7 cellular contexts compared by ENCODE assay signal in the genomic region with DNA sequence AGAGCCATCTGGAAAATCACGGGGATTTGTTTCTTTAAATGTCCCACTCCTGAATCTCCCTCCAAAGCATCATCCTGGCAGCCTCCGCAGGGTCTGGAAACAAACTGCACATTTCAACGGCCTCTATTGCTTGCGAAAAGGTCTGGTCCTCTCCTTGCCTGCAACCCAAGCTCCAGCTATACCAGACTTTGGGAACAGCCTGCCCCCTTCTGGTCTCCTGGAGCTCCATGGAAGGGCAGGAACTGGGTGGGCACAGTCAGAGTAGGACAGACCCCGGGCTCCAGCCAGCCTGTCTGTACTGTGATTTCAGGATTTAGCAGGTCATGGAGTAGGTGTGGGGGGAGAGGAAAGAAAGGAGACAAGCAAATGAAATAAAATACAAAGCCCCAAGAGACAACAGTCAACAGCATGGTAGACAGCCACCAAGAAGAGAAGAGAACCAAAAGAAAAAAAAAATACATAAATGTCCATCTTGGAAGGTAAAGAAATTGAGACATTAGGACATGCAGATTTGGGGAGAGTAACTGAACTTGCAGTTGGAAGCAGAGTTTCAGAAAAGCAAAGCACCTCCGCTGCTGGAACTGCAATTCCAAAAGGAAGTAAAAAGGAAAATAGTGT. TPM values are rescaled to one million over a fixed set of nuclear protein-coding genes. Genes with fewer than 3 reads are reported as not detected.
DNase-seq lines count a peak whose midpoint lies in the region; ATAC-seq and TF ChIP-seq lines count a peak whose summit lies in the region.

No MANE protein-coding gene starts in this region.

- CTCF ChIA-PET in activated CD8-positive, alpha-beta memory T cell treated with anti-CD3 and anti-CD28 coated beads, Interleukin-2, amount 10 ng/mL, durations not matched to agents 7 days and 5 days (lab: Charles Lee), result interaction anchor here (0.6 to 5.7 kb wide), 20 partner anchors 9 to 606 kb away, joined by 3 to 39 read pairs (median 3); no protein-coding TSS in a partner anchor
- CTCF ChIA-PET in naive thymus-derived CD4-positive, alpha-beta T cell (lab: Charles Lee), result interaction anchor here (0.6 to 2.4 kb wide), 14 partner anchors 24 to 274 kb away, joined by 3 to 10 read pairs (median 3); no protein-coding TSS in a partner anchor

- POLR2A ChIA-PET in naive thymus-derived CD4-positive, alpha-beta T cell (lab: Charles Lee), result interaction anchor here (0.9 to 1.2 kb wide), 2 partner anchors 108 to 113 kb away, joined by 3 read pairs; no protein-coding TSS in a partner anchor

- peak; percentile 34 for ATAC-seq in activated CD8-positive, alpha-beta memory T cell treated with anti-CD3 and anti-CD28 coated beads, Interleukin-2, amount 10 ng/mL, durations not matched to agents 7 days and 5 days
- ATAC-seq in naive thymus-derived CD4-positive, alpha-beta T cell, result peak; percentile 39

- H3K4me3 Mint-ChIP-seq in activated CD8-positive, alpha-beta memory T cell treated with anti-CD3 and anti-CD28 coated beads, Interleukin-2, amount 10 ng/mL, durations not matched to agents 7 days and 5 days, result peak overlapping the region; percentile 99
- H3K4me3 Mint-ChIP-seq in naive thymus-derived CD4-positive, alpha-beta T cell, result peak overlapping the region; percentile 84 to 98 (median 95)

- H3K27ac ChIP-seq in naive thymus-derived CD4-positive, alpha-beta T cell (ENCODE audit: low read depth, low read length), result no peak overlapping the region
- H3K27ac ChIP-seq in vagina, result peak overlapping the region; percentile 79

- no peaks in the 10 kb centered on the region for H3K27me3 ChIP-seq in naive thymus-derived CD4-positive, alpha-beta T cell (ENCODE audit: control insufficient read depth in 2 of 2, insufficient read depth in 2 of 2, low read length in 2 of 2)
- H3K27me3 ChIP-seq in vagina, result no peaks in the 10 kb centered on the region

- H3K4me3 ChIP-seq in fibroblast of mammary gland (ENCODE audit: control insufficient read depth, low read depth, low read length), result peak overlapping the region; percentile 93
- H3K4me3 ChIP-seq in naive thymus-derived CD4-positive, alpha-beta T cell (ENCODE audit: low read length), result peak overlapping the region; percentile 9
- peak overlapping the region; percentile 78 to 91 for H3K4me3 ChIP-seq in vagina

- intact Hi-C loops in naive thymus-derived CD4-positive, alpha-beta T cell (cut with micrococcal nuclease), result loop anchor here (1.0 to 10.0 kb wide), 10 partner anchors 52 to 607 kb away; no protein-coding TSS in a partner anchor
- intact Hi-C loops in vagina (cut with DNase I), result loop anchor here (10.0 kb wide), 1 partner anchor 193 kb away; no protein-coding TSS in a partner anchor

- H3K9me3 ChIP-seq in naive thymus-derived CD4-positive, alpha-beta T cell (ENCODE audit: control insufficient read depth in 2 of 3, low read length in 3 of 3), result no peaks in the 10 kb centered on the region
- no peaks in the 10 kb centered on the region for H3K9me3 ChIP-seq in vagina

- peaks cover 57% of the 10 kb centered on the region for H3K4me1 Mint-ChIP-seq in activated CD8-positive, alpha-beta memory T cell treated with anti-CD3 and anti-CD28 coated beads, Interleukin-2, amount 10 ng/mL, durations not matched to agents 7 days and 5 days
- H3K4me1 Mint-ChIP-seq in naive thymus-derived CD4-positive, alpha-beta T cell, result peaks cover 47 to 64% (median 57%) of the 10 kb centered on the region in 7 donors

- H3K36me3 ChIP-seq in naive thymus-derived CD4-positive, alpha-beta T cell (ENCODE audit: control insufficient read depth in 2 of 3, insufficient read depth in 3 of 3, low read length in 3 of 3), result no peaks in the 10 kb centered on the region
- H3K36me3 ChIP-seq in vagina, result no peaks in the 10 kb centered on the region

- TF ChIP-seq POLR2A in vagina (IDR thresholded peaks at IDR 0.05), result no peak

- H3K27me3 Mint-ChIP-seq in activated CD8-positive, alpha-beta memory T cell treated with anti-CD3 and anti-CD28 coated beads, Interleukin-2, amount 10 ng/mL, durations not matched to agents 7 days and 5 days, result peaks cover 11% of the 10 kb centered on the region
- no peaks in the 10 kb centered on the region for H3K27me3 Mint-ChIP-seq in naive thymus-derived CD4-positive, alpha-beta T cell

- peaks cover 20 to 26% of the 10 kb centered on the region in 2 donors for H3K4me1 ChIP-seq in naive thymus-derived CD4-positive, alpha-beta T cell (ENCODE audit: control insufficient read depth in 2 of 2, insufficient read depth in 2 of 2, low read length in 2 of 2)
- H3K4me1 ChIP-seq in vagina, result peaks cover 30% of the 10 kb centered on the region

- no peaks in the 10 kb centered on the region for H3K9me3 Mint-ChIP-seq in activated CD8-positive, alpha-beta memory T cell treated with anti-CD3 and anti-CD28 coated beads, Interleukin-2, amount 10 ng/mL, durations not matched to agents 7 days and 5 days (ENCODE audit: low read depth)
- H3K9me3 Mint-ChIP-seq in naive thymus-derived CD4-positive, alpha-beta T cell, result peaks cover 0 to 3% (median 0%) of the 10 kb centered on the region in 11 donors

- peak overlapping the region; percentile 29 for H3K27ac Mint-ChIP-seq in activated CD8-positive, alpha-beta memory T cell treated with anti-CD3 and anti-CD28 coated beads, Interleukin-2, amount 10 ng/mL, durations not matched to agents 7 days and 5 days
- peak overlapping the region in 5 of 9 donors; percentile 6 to 90 (median 20) for H3K27ac Mint-ChIP-seq in naive thymus-derived CD4-positive, alpha-beta T cell

- TF ChIP-seq CTCF in GM12872 (IDR thresholded peaks at IDR 0.05; ENCODE audit: insufficient read depth, low read depth, low read length) (peak; percentile 45; the same call in 2 of the 3 replicates), fibroblast of mammary gland (conservative IDR thresholded peaks at IDR 0.05; ENCODE audit: control insufficient read depth, insufficient read depth, low read depth, low read length) (peak; percentile 92), vagina (IDR thresholded peaks at IDR 0.05) (peak; percentile 52 to 78 (median 61))

- H3K36me3 Mint-ChIP-seq in activated CD8-positive, alpha-beta memory T cell treated with anti-CD3 and anti-CD28 coated beads, Interleukin-2, amount 10 ng/mL, durations not matched to agents 7 days and 5 days, result peaks cover 43% of the 10 kb centered on the region
- peaks cover 0 to 37% (median 15%) of the 10 kb centered on the region in 5 donors for H3K36me3 Mint-ChIP-seq in naive thymus-derived CD4-positive, alpha-beta T cell

- DNase-seq in NCI-H2196 treated with DMSO at 0.1 percent for 48 hours (lab: John Stamatoyannopoulos, UW; ENCODE audit: unreplicated experiment) (peak; percentile 53), fibroblast of mammary gland (ENCODE audit: low read depth) (peak; percentile 76), vagina (ENCODE audit: extremely low spot score in 2 of 2) (peak in 1 of 2 donors; percentile 89), HK-2 (ENCODE audit: unreplicated experiment) (no peak)
- DNase-seq in activated CD8-positive, alpha-beta memory T cell treated with anti-CD3 and anti-CD28 coated beads, Interleukin-2, amount 10 ng/mL, durations not matched to agents 7 days and 5 days, result peak; percentile 64
- DNase-seq in naive thymus-derived CD4-positive, alpha-beta T cell, result peak in 5 of 9 donors; percentile 13 to 39 (median 24)

RNA-seq across cellular contexts. Expression of gene XYLT1, which starts 2.7 kb away (rescaled TPM):
- total RNA-seq in activated CD8-positive, alpha-beta memory T cell treated with anti-CD3 and anti-CD28 coated beads, Interleukin-2, amount 10 ng/mL, durations not matched to agents 7 days and 5 days, result 10 to 100 TPM; 35.7 to 40.9 TPM
- 10 to 100 TPM; 29.6 to 50.4 (median 48.6) TPM for total RNA-seq in naive thymus-derived CD4-positive, alpha-beta T cell
- polyA plus RNA-seq in naive thymus-derived CD4-positive, alpha-beta T cell, result 1 to 10 TPM; 1.9 to 2.0 TPM
- total RNA-seq in vagina, result 27.3 TPM

Comparison
In these comparisons a context has a peak if more than half of its experiments do, and no peak if none do; other contexts are left out.
1. H3K4me3 ChIP-seq: peak in every context shown above with its lines; median percentile 93 in fibroblast of mammary gland; 84 in vagina; 9 in naive thymus-derived CD4-positive, alpha-beta T cell.